1 cellular context compared by ENCODE assay signal in genomic region chr9:89999534-90000370, GRCh38.
TF ChIP-seq lines count a peak whose summit lies in the region.

No MANE protein-coding gene starts in this region.

TF ChIP-seq in H1, 55 proteins besides CTCF, POLR2A, EP300 and RAD21:
- TF ChIP-seq EZH2 (IDR thresholded peaks at IDR 0.05; ENCODE audit: low read depth, low read length, severe bottlenecking) = no peak
- no peak for TF ChIP-seq EGR1 (IDR thresholded peaks at IDR 0.05; ENCODE audit: borderline replicate concordance, low read depth, low read length)
- TF ChIP-seq NANOG (IDR thresholded peaks at IDR 0.05; ENCODE audit: insufficient read depth, low read depth, low read length, poor library complexity, severe bottlenecking) = no peak
- TF ChIP-seq TEAD4 (IDR thresholded peaks at IDR 0.05; ENCODE audit: low read depth, low read length) = no peak
- TF ChIP-seq BRCA1 (IDR thresholded peaks at IDR 0.05; ENCODE audit: low read depth, low read length) = no peak
- TF ChIP-seq TAF7 (optimal IDR thresholded peaks at IDR 0.05; ENCODE audit: borderline replicate concordance, low read depth, low read length) = no peak
- TF ChIP-seq KDM5A (IDR thresholded peaks at IDR 0.05; ENCODE audit: low read length) = no peak
- no peak for TF ChIP-seq SIRT6 (IDR thresholded peaks at IDR 0.05; ENCODE audit: low read length)
- no peak for TF ChIP-seq ZNF274 (IDR thresholded peaks at IDR 0.05; ENCODE audit: borderline replicate concordance, extremely low read depth, low read length)
- TF ChIP-seq ATF2 (IDR thresholded peaks at IDR 0.05; ENCODE audit: low read length) = no peak
